ENCODE assay signal across 1 cellular context in the genomic region with DNA sequence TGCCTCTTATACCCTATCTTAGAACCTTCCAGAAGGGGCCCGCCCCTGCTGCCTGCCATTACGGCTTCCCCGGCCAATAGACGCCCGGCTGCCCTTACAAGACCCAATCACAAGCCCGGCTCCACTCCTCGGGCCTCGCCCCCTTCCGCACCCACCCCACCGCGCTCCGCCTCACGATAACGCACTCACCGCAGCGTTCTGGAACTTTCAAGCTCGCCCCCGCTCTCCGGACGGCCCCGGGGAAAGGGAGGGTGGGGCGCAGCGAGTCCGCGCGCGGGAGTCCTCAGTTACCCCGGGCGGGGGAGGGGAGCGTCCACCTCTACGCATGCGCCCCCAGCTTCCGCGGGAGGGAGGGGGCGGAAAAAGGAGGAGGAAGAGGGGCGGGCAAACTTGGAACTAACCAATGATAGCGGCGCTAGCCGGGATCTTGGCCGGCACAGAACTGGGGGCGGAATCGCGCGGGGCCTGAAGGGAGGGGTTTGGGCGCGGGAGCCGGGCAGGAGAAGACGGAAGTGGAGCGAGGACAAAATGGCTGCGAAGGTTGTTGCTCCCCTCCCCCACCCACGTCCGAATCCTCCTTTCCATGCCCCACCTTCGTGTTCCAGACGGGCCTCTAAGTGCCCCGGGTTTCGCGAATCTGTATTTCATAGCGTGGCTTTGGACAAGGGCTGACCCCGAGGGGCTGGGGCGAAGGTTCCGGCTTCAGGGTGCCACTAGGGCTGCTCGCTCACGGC.
A peak's percentile ranks its signal among the peaks of the same experiment; 100 is the strongest.
TF ChIP-seq lines count a peak whose summit lies in the region.

No MANE protein-coding gene starts in this region.

TF ChIP-seq in GM12878, 131 proteins besides CTCF, POLR2A, EP300 and RAD21 (continued from another document and continues in another):
- TF ChIP-seq BCL3 (IDR thresholded peaks at IDR 0.05; ENCODE audit: borderline replicate concordance, insufficient read depth, low read depth, low read length, poor library complexity, severe bottlenecking) (no peak), SMARCA5 (IDR thresholded peaks at IDR 0.05) (no peak; the same call in 1 of the 2 replicates), TBL1XR1 (IDR thresholded peaks at IDR 0.05; ENCODE audit: low read depth, low read length) (peak; percentile 10; the same call in 1 of the 2 replicates), FOS (IDR thresholded peaks at IDR 0.05; ENCODE audit: borderline replicate concordance, extremely low read depth, insufficient read length) (peak; percentile 46), NFXL1 (IDR thresholded peaks at IDR 0.05; ENCODE audit: borderline replicate concordance) (no peak), CBX3 (IDR thresholded peaks at IDR 0.05; ENCODE audit: borderline replicate concordance, low read depth) (no peak), USF2 (IDR thresholded peaks at IDR 0.05; ENCODE audit: borderline replicate concordance, low read depth, low read length) (no peak), NR2C2 (IDR thresholded peaks at IDR 0.05; ENCODE audit: borderline replicate concordance, control insufficient read depth, insufficient read length, low read depth) (no peak), ZNF274 (IDR thresholded peaks at IDR 0.05; ENCODE audit: insufficient read depth, insufficient read length) (no peak), POLR2AphosphoS2 (IDR thresholded peaks at IDR 0.05; ENCODE audit: low read depth, low read length) (no peak), PAX8 (IDR thresholded peaks at IDR 0.05) (peak; percentile 80), BHLHE40 (IDR thresholded peaks at IDR 0.05; ENCODE audit: borderline replicate concordance in 1 of 2, low read depth in 2 of 2, low read length in 1 of 2) (peak; percentile 25 to 31; a peak in 2 of 4 replicates), SP1 (IDR thresholded peaks at IDR 0.05; ENCODE audit: low read depth, low read length) (peak; percentile 89), IRF4 (IDR thresholded peaks at IDR 0.05; ENCODE audit: low read depth, low read length) (0 out of 2 replicates have a peak, but pooled peaks have one; percentile 3), SIX5 (IDR thresholded peaks at IDR 0.05; ENCODE audit: low read depth, low read length, severe bottlenecking) (no peak), SKIL (IDR thresholded peaks at IDR 0.05; ENCODE audit: low read depth, poor library complexity, severe bottlenecking) (peak; percentile 17), SREBF2 (IDR thresholded peaks at IDR 0.05; ENCODE audit: low read length) (0 out of 2 replicates have a peak, but pooled peaks have one; percentile 12), EED (IDR thresholded peaks at IDR 0.05; ENCODE audit: low read depth) (no peak), ZNF384 (IDR thresholded peaks at IDR 0.05; ENCODE audit: borderline replicate concordance, low read depth, low read length) (no peak), NR2C1 (IDR thresholded peaks at IDR 0.05) (no peak), FOXK2 (IDR thresholded peaks at IDR 0.05) (no peak), E2F8 (IDR thresholded peaks at IDR 0.05; ENCODE audit: low read depth, partially characterized antibody) (peak; percentile 26), KDM1A (IDR thresholded peaks at IDR 0.05; ENCODE audit: borderline replicate concordance) (no peak), YY1 (IDR thresholded peaks at IDR 0.05; ENCODE audit: low read depth, low read length) (peak; percentile 97)
- TF ChIP-seq, protein P1, sequence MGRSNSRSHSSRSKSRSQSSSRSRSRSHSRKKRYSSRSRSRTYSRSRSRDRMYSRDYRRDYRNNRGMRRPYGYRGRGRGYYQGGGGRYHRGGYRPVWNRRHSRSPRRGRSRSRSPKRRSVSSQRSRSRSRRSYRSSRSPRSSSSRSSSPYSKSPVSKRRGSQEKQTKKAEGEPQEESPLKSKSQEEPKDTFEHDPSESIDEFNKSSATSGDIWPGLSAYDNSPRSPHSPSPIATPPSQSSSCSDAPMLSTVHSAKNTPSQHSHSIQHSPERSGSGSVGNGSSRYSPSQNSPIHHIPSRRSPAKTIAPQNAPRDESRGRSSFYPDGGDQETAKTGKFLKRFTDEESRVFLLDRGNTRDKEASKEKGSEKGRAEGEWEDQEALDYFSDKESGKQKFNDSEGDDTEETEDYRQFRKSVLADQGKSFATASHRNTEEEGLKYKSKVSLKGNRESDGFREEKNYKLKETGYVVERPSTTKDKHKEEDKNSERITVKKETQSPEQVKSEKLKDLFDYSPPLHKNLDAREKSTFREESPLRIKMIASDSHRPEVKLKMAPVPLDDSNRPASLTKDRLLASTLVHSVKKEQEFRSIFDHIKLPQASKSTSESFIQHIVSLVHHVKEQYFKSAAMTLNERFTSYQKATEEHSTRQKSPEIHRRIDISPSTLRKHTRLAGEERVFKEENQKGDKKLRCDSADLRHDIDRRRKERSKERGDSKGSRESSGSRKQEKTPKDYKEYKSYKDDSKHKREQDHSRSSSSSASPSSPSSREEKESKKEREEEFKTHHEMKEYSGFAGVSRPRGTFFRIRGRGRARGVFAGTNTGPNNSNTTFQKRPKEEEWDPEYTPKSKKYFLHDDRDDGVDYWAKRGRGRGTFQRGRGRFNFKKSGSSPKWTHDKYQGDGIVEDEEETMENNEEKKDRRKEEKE (IDR thresholded peaks at IDR 0.05): no peak
- TF ChIP-seq, protein P2, sequence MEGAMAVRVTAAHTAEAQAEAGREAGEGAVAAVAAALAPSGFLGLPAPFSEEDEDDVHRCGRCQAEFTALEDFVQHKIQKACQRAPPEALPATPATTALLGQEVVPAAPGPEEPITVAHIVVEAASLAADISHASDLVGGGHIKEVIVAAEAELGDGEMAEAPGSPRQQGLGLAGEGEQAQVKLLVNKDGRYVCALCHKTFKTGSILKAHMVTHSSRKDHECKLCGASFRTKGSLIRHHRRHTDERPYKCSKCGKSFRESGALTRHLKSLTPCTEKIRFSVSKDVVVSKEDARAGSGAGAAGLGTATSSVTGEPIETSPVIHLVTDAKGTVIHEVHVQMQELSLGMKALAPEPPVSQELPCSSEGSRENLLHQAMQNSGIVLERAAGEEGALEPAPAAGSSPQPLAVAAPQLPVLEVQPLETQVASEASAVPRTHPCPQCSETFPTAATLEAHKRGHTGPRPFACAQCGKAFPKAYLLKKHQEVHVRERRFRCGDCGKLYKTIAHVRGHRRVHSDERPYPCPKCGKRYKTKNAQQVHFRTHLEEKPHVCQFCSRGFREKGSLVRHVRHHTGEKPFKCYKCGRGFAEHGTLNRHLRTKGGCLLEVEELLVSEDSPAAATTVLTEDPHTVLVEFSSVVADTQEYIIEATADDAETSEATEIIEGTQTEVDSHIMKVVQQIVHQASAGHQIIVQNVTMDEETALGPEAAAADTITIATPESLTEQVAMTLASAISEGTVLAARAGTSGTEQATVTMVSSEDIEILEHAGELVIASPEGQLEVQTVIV (IDR thresholded peaks at IDR 0.05; ENCODE audit: borderline replicate concordance, partially characterized antibody): peak; percentile 77
- TF ChIP-seq, protein P3, sequence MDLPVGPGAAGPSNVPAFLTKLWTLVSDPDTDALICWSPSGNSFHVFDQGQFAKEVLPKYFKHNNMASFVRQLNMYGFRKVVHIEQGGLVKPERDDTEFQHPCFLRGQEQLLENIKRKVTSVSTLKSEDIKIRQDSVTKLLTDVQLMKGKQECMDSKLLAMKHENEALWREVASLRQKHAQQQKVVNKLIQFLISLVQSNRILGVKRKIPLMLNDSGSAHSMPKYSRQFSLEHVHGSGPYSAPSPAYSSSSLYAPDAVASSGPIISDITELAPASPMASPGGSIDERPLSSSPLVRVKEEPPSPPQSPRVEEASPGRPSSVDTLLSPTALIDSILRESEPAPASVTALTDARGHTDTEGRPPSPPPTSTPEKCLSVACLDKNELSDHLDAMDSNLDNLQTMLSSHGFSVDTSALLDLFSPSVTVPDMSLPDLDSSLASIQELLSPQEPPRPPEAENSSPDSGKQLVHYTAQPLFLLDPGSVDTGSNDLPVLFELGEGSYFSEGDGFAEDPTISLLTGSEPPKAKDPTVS (IDR thresholded peaks at IDR 0.05; ENCODE audit: low read depth, low read length): peak; percentile 99
- TF ChIP-seq, protein P4, sequence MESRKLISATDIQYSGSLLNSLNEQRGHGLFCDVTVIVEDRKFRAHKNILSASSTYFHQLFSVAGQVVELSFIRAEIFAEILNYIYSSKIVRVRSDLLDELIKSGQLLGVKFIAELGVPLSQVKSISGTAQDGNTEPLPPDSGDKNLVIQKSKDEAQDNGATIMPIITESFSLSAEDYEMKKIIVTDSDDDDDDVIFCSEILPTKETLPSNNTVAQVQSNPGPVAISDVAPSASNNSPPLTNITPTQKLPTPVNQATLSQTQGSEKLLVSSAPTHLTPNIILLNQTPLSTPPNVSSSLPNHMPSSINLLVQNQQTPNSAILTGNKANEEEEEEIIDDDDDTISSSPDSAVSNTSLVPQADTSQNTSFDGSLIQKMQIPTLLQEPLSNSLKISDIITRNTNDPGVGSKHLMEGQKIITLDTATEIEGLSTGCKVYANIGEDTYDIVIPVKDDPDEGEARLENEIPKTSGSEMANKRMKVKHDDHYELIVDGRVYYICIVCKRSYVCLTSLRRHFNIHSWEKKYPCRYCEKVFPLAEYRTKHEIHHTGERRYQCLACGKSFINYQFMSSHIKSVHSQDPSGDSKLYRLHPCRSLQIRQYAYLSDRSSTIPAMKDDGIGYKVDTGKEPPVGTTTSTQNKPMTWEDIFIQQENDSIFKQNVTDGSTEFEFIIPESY (IDR thresholded peaks at IDR 0.05): no peak
- TF ChIP-seq, protein P5, sequence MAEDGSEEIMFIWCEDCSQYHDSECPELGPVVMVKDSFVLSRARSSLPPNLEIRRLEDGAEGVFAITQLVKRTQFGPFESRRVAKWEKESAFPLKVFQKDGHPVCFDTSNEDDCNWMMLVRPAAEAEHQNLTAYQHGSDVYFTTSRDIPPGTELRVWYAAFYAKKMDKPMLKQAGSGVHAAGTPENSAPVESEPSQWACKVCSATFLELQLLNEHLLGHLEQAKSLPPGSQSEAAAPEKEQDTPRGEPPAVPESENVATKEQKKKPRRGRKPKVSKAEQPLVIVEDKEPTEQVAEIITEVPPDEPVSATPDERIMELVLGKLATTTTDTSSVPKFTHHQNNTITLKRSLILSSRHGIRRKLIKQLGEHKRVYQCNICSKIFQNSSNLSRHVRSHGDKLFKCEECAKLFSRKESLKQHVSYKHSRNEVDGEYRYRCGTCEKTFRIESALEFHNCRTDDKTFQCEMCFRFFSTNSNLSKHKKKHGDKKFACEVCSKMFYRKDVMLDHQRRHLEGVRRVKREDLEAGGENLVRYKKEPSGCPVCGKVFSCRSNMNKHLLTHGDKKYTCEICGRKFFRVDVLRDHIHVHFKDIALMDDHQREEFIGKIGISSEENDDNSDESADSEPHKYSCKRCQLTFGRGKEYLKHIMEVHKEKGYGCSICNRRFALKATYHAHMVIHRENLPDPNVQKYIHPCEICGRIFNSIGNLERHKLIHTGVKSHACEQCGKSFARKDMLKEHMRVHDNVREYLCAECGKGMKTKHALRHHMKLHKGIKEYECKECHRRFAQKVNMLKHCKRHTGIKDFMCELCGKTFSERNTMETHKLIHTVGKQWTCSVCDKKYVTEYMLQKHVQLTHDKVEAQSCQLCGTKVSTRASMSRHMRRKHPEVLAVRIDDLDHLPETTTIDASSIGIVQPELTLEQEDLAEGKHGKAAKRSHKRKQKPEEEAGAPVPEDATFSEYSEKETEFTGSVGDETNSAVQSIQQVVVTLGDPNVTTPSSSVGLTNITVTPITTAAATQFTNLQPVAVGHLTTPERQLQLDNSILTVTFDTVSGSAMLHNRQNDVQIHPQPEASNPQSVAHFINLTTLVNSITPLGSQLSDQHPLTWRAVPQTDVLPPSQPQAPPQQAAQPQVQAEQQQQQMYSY (CRISPR knock-in tag; IDR thresholded peaks at IDR 0.05): no peak
